Comparison of ENCODE assay signal across 12 cellular contexts in genomic region chr2:11355194-11356053, GRCh38. TPM values are rescaled to one million over a fixed set of nuclear protein-coding genes. Genes with fewer than 3 reads are reported as not detected.
DNase-seq lines count a peak whose midpoint lies in the region; ATAC-seq and TF ChIP-seq lines count a peak whose summit lies in the region.
"Had no signal": no experiment of that assay in that cellular context is flagged by ENCODE, and none has a peak within 500 bp of the region (broad histone marks: within the 10 kb centered on the region; RNA-seq: fewer than 3 reads in every experiment).

No MANE protein-coding gene starts in this region.

- H3K4me1 ChIP-seq in Caco-2 (peaks cover 48% of the 10 kb centered on the region), IMR-90 (ENCODE audit: control insufficient read depth, insufficient read depth, low read length) (peaks cover 7% of the 10 kb centered on the region)

- peak overlapping the region; percentile 51 for H2AFZ ChIP-seq in IMR-90 (replicated peaks; ENCODE audit: low read length, poor library complexity)

- H3K4me3 Mint-ChIP-seq in Caco-2 (ENCODE audit: unreplicated experiment), result peak overlapping the region; percentile 15
- H3K4me3 Mint-ChIP-seq in progenitor cell of endocrine pancreas (ENCODE audit: low read depth), result no peak overlapping the region
- H3K4me3 Mint-ChIP-seq in immature natural killer cell, result no peak overlapping the region
- H3K4me3 Mint-ChIP-seq: B cell; CD4-positive, alpha-beta T cell had no signal

- H4K8ac ChIP-seq in IMR-90 (ENCODE audit: low read depth in 2 of 2, low read length in 2 of 2), result no peak overlapping the region

- H2BK120ac ChIP-seq in IMR-90 (ENCODE audit: low read depth, low read length), result no peak overlapping the region

- 81% methylated on average over 3 of the region's 11 CpGs; no CpG with 5 or more reads in 1 of the 2 experiments for WGBS in IMR-90 (ENCODE audit: extremely low coverage in 2 of 2, insufficient read length in 1 of 2), 2 experiments

- H3K14ac ChIP-seq in IMR-90 (replicated peaks; ENCODE audit: low read depth, low read length), result no peak overlapping the region

- no peak overlapping the region for H4K5ac ChIP-seq in IMR-90 (ENCODE audit: low read depth, low read length)

- peak overlapping the region; percentile 93 for H3K27ac Mint-ChIP-seq in Caco-2 (ENCODE audit: unreplicated experiment)
- H3K27ac Mint-ChIP-seq in progenitor cell of endocrine pancreas, result peak overlapping the region; percentile 39
- H3K27ac Mint-ChIP-seq in immature natural killer cell, result no peak overlapping the region
- H3K27ac Mint-ChIP-seq: B cell; CD4-positive, alpha-beta T cell had no signal

- H3K4ac ChIP-seq in IMR-90 (ENCODE audit: low read depth, low read length), result no peak overlapping the region

- H4K91ac ChIP-seq in IMR-90 (ENCODE audit: insufficient read depth, low read depth, low read length), result no peak overlapping the region

- H3K27me3 Mint-ChIP-seq in Caco-2 (ENCODE audit: insufficient read depth, unreplicated experiment) (no peaks in the 10 kb centered on the region), progenitor cell of endocrine pancreas (peaks cover 57% of the 10 kb centered on the region), immature natural killer cell (ENCODE audit: low read depth in 3 of 3) (peaks cover 2 to 7% (median 7%) of the 10 kb centered on the region in 3 donors)
- H3K27me3 Mint-ChIP-seq: CD4-positive, alpha-beta T cell had no signal

- H4K20me1 ChIP-seq in IMR-90 (ENCODE audit: insufficient read depth, low read length), result no peaks in the 10 kb centered on the region

- H3K27ac ChIP-seq in IMR-90 (ENCODE audit: insufficient read depth, low read length) (no peak overlapping the region), brain microvascular endothelial cell (no peak overlapping the region)

- CTCF ChIA-PET in Caco-2 (lab: Charles Lee), result interaction anchor here (0.6 to 2.3 kb wide), 4 partner anchors 9 to 208 kb away, joined by 3 to 10 read pairs (median 4); partner anchors contain the start of gene ROCK2
- CTCF ChIA-PET in IMR-90 (lab: Yijun Ruan, JAX), result interaction anchor here (0.6 kb wide), 1 partner anchor 15 kb away, joined by 4 read pairs; no protein-coding TSS in a partner anchor

- H3K4me1 Mint-ChIP-seq in Caco-2 (ENCODE audit: low read depth, unreplicated experiment) (peaks cover 59% of the 10 kb centered on the region), progenitor cell of endocrine pancreas (ENCODE audit: low read depth) (peaks cover 19% of the 10 kb centered on the region), immature natural killer cell (no peaks in the 10 kb centered on the region)
- H3K4me1 Mint-ChIP-seq: B cell had no signal

- dilution Hi-C loops in IMR-90 (cut with HindIII; ENCODE audit: low sequenced_read_pairs, unreplicated experiment), result no loop called here

- no peak overlapping the region for H3K56ac ChIP-seq in IMR-90 (ENCODE audit: extremely low read depth, insufficient read depth, low read length)

- H3K36me3 ChIP-seq in Caco-2 (ENCODE audit: control insufficient read depth, insufficient read depth, low read length) (no peaks in the 10 kb centered on the region), IMR-90 (ENCODE audit: control insufficient read depth, insufficient read depth, low read length) (no peaks in the 10 kb centered on the region), brain microvascular endothelial cell (replicated peaks) (no peaks in the 10 kb centered on the region)

- no peak overlapping the region for H2BK5ac ChIP-seq in IMR-90 (ENCODE audit: low read depth, low read length, poor library complexity, severe bottlenecking)

- TF ChIP-seq RAD21 in IMR-90 (IDR thresholded peaks at IDR 0.05; ENCODE audit: low read length), result no peak

- H3K79me1 ChIP-seq in IMR-90 (ENCODE audit: low read depth in 1 of 2, low read length in 2 of 2), result no peaks in the 10 kb centered on the region

- H3K27me3 ChIP-seq in Caco-2 (replicated peaks; ENCODE audit: control insufficient read depth, insufficient read depth, low read length), result no peaks in the 10 kb centered on the region
- H3K27me3 ChIP-seq in IMR-90 (ENCODE audit: control insufficient read depth, insufficient read depth, low read length), result no peaks in the 10 kb centered on the region; the same call in 1 of the 2 replicates
- no peaks in the 10 kb centered on the region for H3K27me3 ChIP-seq in brain microvascular endothelial cell (replicated peaks)

- H3K9me3 Mint-ChIP-seq in Caco-2 (ENCODE audit: unreplicated experiment) (no peaks in the 10 kb centered on the region), progenitor cell of endocrine pancreas (ENCODE audit: low read depth) (no peaks in the 10 kb centered on the region), immature natural killer cell (no peaks in the 10 kb centered on the region)
- H3K9me3 Mint-ChIP-seq: CD4-positive, alpha-beta T cell had no signal

- 0 out of 2 replicates have a peak, but pooled peaks cover 4% of the 10 kb centered on the region for H3K9me1 ChIP-seq in IMR-90 (ENCODE audit: insufficient read depth, low read length)

- H2AK9ac ChIP-seq in IMR-90 (replicated peaks; ENCODE audit: low read depth, low read length, poor library complexity), result peak overlapping the region; percentile 37

- no peak for TF ChIP-seq POLR2A in IMR-90 (IDR thresholded peaks at IDR 0.05; ENCODE audit: low read depth, low read length)

- H3K9me3 ChIP-seq in Caco-2 (no peaks in the 10 kb centered on the region), IMR-90 (ENCODE audit: control insufficient read depth, insufficient read depth, low read length) (no peaks in the 10 kb centered on the region)

- H3K23ac ChIP-seq in IMR-90 (ENCODE audit: low read depth, low read length), result no peak overlapping the region

- no peak overlapping the region for H2BK20ac ChIP-seq in IMR-90 (ENCODE audit: low read depth, low read length)

- no peak for ATAC-seq in IMR-90 (ENCODE audit: low read depth)
- ATAC-seq: HCT116 had no signal

- H3K18ac ChIP-seq in IMR-90 (ENCODE audit: low read depth, low read length), result no peak overlapping the region

- POLR2A ChIA-PET in Caco-2 (lab: Charles Lee) (interaction anchor here (0.9 to 1.3 kb wide), 2 partner anchors 11 to 12 kb away, joined by 3 read pairs; partner anchors contain the start of gene ROCK2), IMR-90 (lab: Charles Lee; ENCODE audit: unreplicated experiment) (interaction anchor here (1.5 kb wide), 1 partner anchor 10 kb away, joined by 5 read pairs; the partner anchor contains the start of gene ROCK2)

- no peak overlapping the region for H3K4me2 ChIP-seq in IMR-90 (ENCODE audit: low read depth, low read length)

- no peak for DNase-seq in Caco-2
- DNase-seq in IMR-90, result no peak
- DNase-seq in globus pallidus (ENCODE audit: low spot score), result peak; percentile 13
- DNase-seq in progenitor cell of endocrine pancreas (ENCODE audit: low spot score, unreplicated experiment), result no peak
- no peak for DNase-seq in immature natural killer cell
- DNase-seq in brain microvascular endothelial cell, result no peak
- no peak for DNase-seq in NCI-H1436 treated with DMSO at 0.1 percent for 48 hours (lab: John Stamatoyannopoulos, UW)
- DNase-seq: C1 segment of cervical spinal cord; CD4-positive, alpha-beta T cell; DMS79 had no signal

- no peak overlapping the region for H3K4me3 ChIP-seq in Caco-2 (ENCODE audit: low read depth, low read length)
- H3K4me3 ChIP-seq in IMR-90 (ENCODE audit: insufficient read depth, low read depth, low read length), result no peak overlapping the region
- H3K4me3 ChIP-seq in brain microvascular endothelial cell (ENCODE audit: low read depth, low read length), result no peak overlapping the region

- 0 out of 2 replicates have a peak overlapping the region, but pooled peaks have one; percentile 21 for H2AK5ac ChIP-seq in IMR-90 (ENCODE audit: low read depth, low read length)

- BruUV-seq in Caco-2 (replicated peaks; lab: Mats Ljungman, UMichigan), result no TSS peak
- BruUV-seq in IMR-90 (replicated peaks; lab: Mats Ljungman, UMichigan), result no TSS peak

- in situ Hi-C loops in IMR-90 (cut with MboI; ENCODE audit: low sequenced_read_pairs), result no loop called here
- in situ Hi-C loops in brain microvascular endothelial cell (cut with HindIII; ENCODE audit: low pct_ligation_motif_present, low sequenced_read_pairs), result no loop called here

- no peak overlapping the region for H3K9ac ChIP-seq in IMR-90 (ENCODE audit: low read depth, low read length)

- TF ChIP-seq CTCF in Caco-2 (IDR thresholded peaks at IDR 0.05; ENCODE audit: insufficient read depth in 1 of 2, low read depth in 1 of 2, low read length in 1 of 2, severe bottlenecking in 1 of 2, unreplicated experiment in 1 of 2) (no peak), IMR-90 (conservative IDR thresholded peaks at IDR 0.05; ENCODE audit: low read depth, low read length) (no peak), progenitor cell of endocrine pancreas (IDR thresholded peaks at IDR 0.05; ENCODE audit: unreplicated experiment) (no peak), brain microvascular endothelial cell (IDR thresholded peaks at IDR 0.05; ENCODE audit: low read depth, low read length, missing control alignments) (no peak)

- no peak overlapping the region for H2BK15ac ChIP-seq in IMR-90 (ENCODE audit: low read depth, low read length)

- peaks cover 12% of the 10 kb centered on the region for H3K36me3 Mint-ChIP-seq in Caco-2 (ENCODE audit: insufficient read depth, unreplicated experiment)
- no peaks in the 10 kb centered on the region for H3K36me3 Mint-ChIP-seq in progenitor cell of endocrine pancreas (ENCODE audit: insufficient read depth)
- no peaks in the 10 kb centered on the region for H3K36me3 Mint-ChIP-seq in immature natural killer cell

- intact Hi-C loops in Caco-2 (cut with micrococcal nuclease; ENCODE audit: unreplicated experiment), result no loop called here
- intact Hi-C loops in IMR-90 (cut with micrococcal nuclease), result no loop called here

TF ChIP-seq in IMR-90, 13 proteins besides CTCF, POLR2A, EP300 and RAD21 (continues in another document):
- TF ChIP-seq MAFK (IDR thresholded peaks at IDR 0.05; ENCODE audit: low read depth, low read length), result no peak
- TF ChIP-seq CHD1 (IDR thresholded peaks at IDR 0.05; ENCODE audit: low read depth, low read length), result no peak
- TF ChIP-seq MXI1 (IDR thresholded peaks at IDR 0.05; ENCODE audit: borderline replicate concordance, low read depth, low read length), result no peak
- TF ChIP-seq NFE2L2 (IDR thresholded peaks at IDR 0.05; ENCODE audit: low read depth, low read length), result no peak
- TF ChIP-seq MAZ (IDR thresholded peaks at IDR 0.05; ENCODE audit: borderline replicate concordance, low read depth, low read length), result no peak
- no peak for TF ChIP-seq CEBPB (IDR thresholded peaks at IDR 0.05; ENCODE audit: low read depth, low read length)
- TF ChIP-seq RFX5 (IDR thresholded peaks at IDR 0.05; ENCODE audit: low read depth, low read length), result no peak
- no peak for TF ChIP-seq SMC3 (IDR thresholded peaks at IDR 0.05; ENCODE audit: low read depth, low read length)
- no peak for TF ChIP-seq BHLHE40 (IDR thresholded peaks at IDR 0.05; ENCODE audit: low read depth, low read length)

RNA-seq across cellular contexts. Expression of gene ROCK2, which starts 11.0 kb away (rescaled TPM):
- 61.6 and 64.4 TPM in 2 replicates for total RNA-seq in Caco-2 (2022)
- total RNA-seq in IMR-90 (2012; rRNA removed), result 28.3 and 59.7 TPM in 2 replicates
- 7.1 and 9.0 TPM in 2 replicates for polyA plus RNA-seq in IMR-90 (2012; rRNA removed)
- 1.2 and 1.8 TPM in 2 replicates for polyA plus RNA-seq in IMR-90 (2012; cell fraction: cytosol; rRNA removed)
- polyA plus RNA-seq in IMR-90 (2012; cell fraction: nucleus; rRNA removed; ENCODE audit: low replicate concordance), result 1.1 and 6.1 TPM in 2 replicates
- total RNA-seq in progenitor cell of endocrine pancreas, result 41.9 and 43.8 TPM in 2 replicates
- 10 to 100 TPM in 1 of 3 donors, 1 to 10 TPM in 2; 3.1 to 15.1 (median 5.1) TPM for polyA plus RNA-seq in immature natural killer cell

Comparison
In these comparisons a context has a peak if more than half of its experiments do, and no peak if none do; other contexts are left out.
1. H3K27ac Mint-ChIP-seq: peak in Caco-2 (single experiment) and progenitor cell of endocrine pancreas (single experiment); none in immature natural killer cell (0 of 6).